ENCODE assay signal across 1 cellular context in genomic region chr4:39527296-39528055, GRCh38.
TF ChIP-seq lines count a peak whose summit lies in the region.

Gene UGDH, minus strand, starts transcription at chr4:39527439. Its CDS starts 5,927 bp downstream, at chr4:39521512.

TF ChIP-seq in HEK293, 187 proteins besides CTCF, POLR2A, EP300 and RAD21 (continued from another document):
- no peak for TF ChIP-seq ZNF18 (tag by site-specific recombination; IDR thresholded peaks at IDR 0.05)
- no peak for TF ChIP-seq ZNF837 (tag by site-specific recombination; IDR thresholded peaks at IDR 0.05)
- 0 out of 2 replicates have a peak, but pooled peaks have one; percentile 20 for TF ChIP-seq GLI4 (tag by site-specific recombination; IDR thresholded peaks at IDR 0.05)
TF ChIP-seq in HEK293: peak in this region for 58.
